In the genomic region with DNA sequence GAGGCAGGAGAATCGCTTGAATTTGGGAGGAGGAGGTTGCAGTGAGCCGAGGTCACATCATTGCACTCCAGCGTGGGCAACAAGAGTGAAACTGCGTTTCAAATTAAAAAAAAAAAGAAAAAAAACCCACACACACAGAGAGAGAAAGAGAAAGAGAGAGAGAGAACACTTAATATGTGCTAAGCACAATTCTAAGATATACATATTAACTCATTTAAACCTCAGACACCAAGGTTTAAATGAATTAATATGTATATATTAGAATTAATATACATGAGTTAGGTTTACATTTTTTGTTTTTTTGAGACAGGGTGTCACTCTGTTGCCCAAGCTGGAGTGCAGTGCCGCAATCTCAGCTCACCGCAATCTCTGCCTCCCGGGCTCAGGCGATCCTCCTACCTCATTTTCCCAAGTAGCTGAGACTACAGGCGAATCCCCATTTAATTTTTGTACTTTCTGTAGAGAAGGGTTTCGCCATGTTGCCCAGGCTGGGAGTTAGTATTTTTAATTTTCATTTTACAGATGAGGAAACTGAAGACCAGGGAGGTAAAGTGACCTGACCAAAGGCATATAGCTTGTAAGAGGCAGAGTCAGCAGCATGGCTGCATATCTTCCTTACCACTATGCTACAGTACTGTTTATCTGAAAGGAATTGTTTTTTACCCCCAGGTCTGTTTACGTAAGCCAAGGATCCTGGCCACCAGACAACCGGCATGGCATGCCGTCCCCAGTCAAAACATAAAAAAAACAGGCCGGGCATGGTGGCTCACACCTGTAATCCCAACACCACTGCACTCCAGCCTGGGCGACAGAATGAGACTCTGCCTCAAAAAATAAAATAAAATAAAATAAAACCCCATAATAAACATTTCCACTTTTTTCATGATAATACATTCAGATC, we compare ENCODE assay signal across 1 cellular context.
TF ChIP-seq lines count a peak whose summit lies in the region.

No MANE protein-coding gene starts in this region.

TF ChIP-seq in endothelial cell of umbilical vein, 7 proteins besides CTCF, POLR2A, EP300 and RAD21:
- TF ChIP-seq MYC (IDR thresholded peaks at IDR 0.05; ENCODE audit: low read depth, low read length): no peak
- no peak for TF ChIP-seq JUN (IDR thresholded peaks at IDR 0.05; ENCODE audit: borderline replicate concordance, insufficient read depth, insufficient read length, low read depth)
- no peak for TF ChIP-seq GATA2 (IDR thresholded peaks at IDR 0.05; ENCODE audit: insufficient read depth, insufficient read length, low read depth, low read length)
- no peak for TF ChIP-seq EZH2 (IDR thresholded peaks at IDR 0.05; ENCODE audit: borderline replicate concordance, low read depth, low read length, severe bottlenecking)
- TF ChIP-seq, protein P1, sequence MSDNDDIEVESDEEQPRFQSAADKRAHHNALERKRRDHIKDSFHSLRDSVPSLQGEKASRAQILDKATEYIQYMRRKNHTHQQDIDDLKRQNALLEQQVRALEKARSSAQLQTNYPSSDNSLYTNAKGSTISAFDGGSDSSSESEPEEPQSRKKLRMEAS (IDR thresholded peaks at IDR 0.05; ENCODE audit: insufficient read depth, insufficient read length): no peak
- TF ChIP-seq FOS (IDR thresholded peaks at IDR 0.05; ENCODE audit: borderline replicate concordance, insufficient read depth, low read length): no peak
- TF ChIP-seq POLR2AphosphoS5 (IDR thresholded peaks at IDR 0.05; ENCODE audit: insufficient read depth, low read depth, low read length): no peak
